In the genomic region with DNA sequence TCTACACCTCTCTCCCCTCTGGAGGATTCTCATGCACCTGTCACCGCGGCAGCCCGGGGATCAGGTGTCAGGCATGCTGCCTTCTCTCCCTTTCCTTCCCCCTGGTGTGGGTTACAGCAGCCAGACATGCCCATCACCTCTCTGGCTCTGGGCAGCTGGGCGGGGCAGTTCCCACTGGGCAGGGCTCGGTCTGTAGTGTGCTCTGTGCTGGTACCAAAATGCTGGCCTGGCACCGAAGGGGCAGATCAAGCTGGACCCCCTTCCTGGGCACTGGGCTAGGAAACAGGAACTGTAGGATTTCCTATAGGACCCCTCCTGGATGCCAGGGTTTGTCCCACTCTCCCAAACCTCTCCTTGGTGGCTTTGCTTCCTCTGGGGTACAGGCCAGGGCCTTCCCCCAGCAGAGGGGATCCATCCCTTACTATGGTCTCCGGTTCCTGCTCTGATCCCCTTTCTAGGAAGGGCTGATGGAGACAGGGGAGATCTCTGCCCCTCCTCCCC, we compare ENCODE assay signal across 1 cellular context.
TF ChIP-seq lines count a peak whose summit lies in the region.

No MANE protein-coding gene starts in this region.

TF ChIP-seq in HepG2, 621 proteins besides CTCF, POLR2A, EP300 and RAD21 (continues in another document):
- TF ChIP-seq ZNF710 (CRISPR knock-in tag; IDR thresholded peaks at IDR 0.05; ENCODE audit: borderline replicate concordance): 0 out of 2 replicates have a peak, but pooled peaks have one; percentile 17
- 0 out of 2 replicates have a peak, but pooled peaks have one; percentile 4 for TF ChIP-seq RARA (CRISPR knock-in tag; IDR thresholded peaks at IDR 0.05)
- TF ChIP-seq HDAC1 (CRISPR knock-in tag; IDR thresholded peaks at IDR 0.05): 0 out of 2 replicates have a peak, but pooled peaks have one; percentile 7
- TF ChIP-seq KLF13 (CRISPR knock-in tag; IDR thresholded peaks at IDR 0.05): no peak
- TF ChIP-seq SMARCC2 (IDR thresholded peaks at IDR 0.05): no peak
- TF ChIP-seq ASH2L (IDR thresholded peaks at IDR 0.05; ENCODE audit: insufficient read length, low read depth, low read length): peak; percentile 23
- no peak for TF ChIP-seq ZBTB2 (CRISPR knock-in tag; IDR thresholded peaks at IDR 0.05; ENCODE audit: low read depth)
- 0 out of 2 replicates have a peak, but pooled peaks have one; percentile 3 for TF ChIP-seq ZBTB7A (CRISPR knock-in tag; IDR thresholded peaks at IDR 0.05)
- no peak for TF ChIP-seq HMGXB4 (CRISPR knock-in tag; IDR thresholded peaks at IDR 0.05; ENCODE audit: borderline replicate concordance in 1 of 2, low read depth in 1 of 2)
- TF ChIP-seq ZBTB40 (IDR thresholded peaks at IDR 0.05): no peak
- peak; percentile 52; the same call in 1 of the 2 replicates for TF ChIP-seq ZBTB40 (CRISPR knock-in tag; IDR thresholded peaks at IDR 0.05)
- peak; percentile 34; the same call in 1 of the 2 replicates for TF ChIP-seq ZNF350 (CRISPR knock-in tag; IDR thresholded peaks at IDR 0.05; ENCODE audit: borderline replicate concordance, low read depth)
- TF ChIP-seq MZF1 (CRISPR knock-in tag; IDR thresholded peaks at IDR 0.05; ENCODE audit: borderline replicate concordance): no peak
- TF ChIP-seq ZNF629 (CRISPR knock-in tag; conservative IDR thresholded peaks at IDR 0.05): 0 out of 2 replicates have a peak, but pooled peaks have one; percentile 1
- TF ChIP-seq POLR2G (IDR thresholded peaks at IDR 0.05; ENCODE audit: low read depth, low read length): peak; percentile 33; the same call in 1 of the 2 replicates
- TF ChIP-seq NR3C1 (CRISPR knock-in tag; IDR thresholded peaks at IDR 0.05): no peak
- peak; percentile 40; the same call in 1 of the 2 replicates for TF ChIP-seq ZNF501 (CRISPR knock-in tag; IDR thresholded peaks at IDR 0.05)
- 0 out of 2 replicates have a peak, but pooled peaks have one; percentile 8 for TF ChIP-seq MED1 (CRISPR knock-in tag; IDR thresholded peaks at IDR 0.05)
- TF ChIP-seq ZNF687 (CRISPR knock-in tag; IDR thresholded peaks at IDR 0.05): peak; percentile 45
- TF ChIP-seq ZUFSP (CRISPR knock-in tag; IDR thresholded peaks at IDR 0.05; ENCODE audit: borderline replicate concordance): no peak
- 0 out of 2 replicates have a peak, but pooled peaks have one; percentile 43 for TF ChIP-seq TARDBP (CRISPR knock-in tag; IDR thresholded peaks at IDR 0.05)
- TF ChIP-seq HOMEZ (CRISPR knock-in tag; IDR thresholded peaks at IDR 0.05; ENCODE audit: low read depth): no peak
- peak; percentile 33; the same call in 1 of the 2 replicates for TF ChIP-seq MYPOP (CRISPR knock-in tag; IDR thresholded peaks at IDR 0.05)
- no peak for TF ChIP-seq ZNF674 (CRISPR knock-in tag; IDR thresholded peaks at IDR 0.05; ENCODE audit: low read depth)
- 0 out of 2 replicates have a peak, but pooled peaks have one; percentile 45 for TF ChIP-seq ZNF776 (CRISPR knock-in tag; IDR thresholded peaks at IDR 0.05)
- no peak for TF ChIP-seq SOX6 (IDR thresholded peaks at IDR 0.05)
- TF ChIP-seq SOX6 (CRISPR knock-in tag; IDR thresholded peaks at IDR 0.05): peak; percentile 34; the same call in 1 of the 2 replicates
